In genomic region chr19:18780631-18781030, GRCh38 we compare ENCODE assay signal across 24 cellular contexts. TPM values are rescaled to one million over a fixed set of nuclear protein-coding genes. Genes with fewer than 3 reads are reported as not detected.
A peak's percentile ranks its signal among the peaks of the same experiment; 100 is the strongest.
DNase-seq lines count a peak whose midpoint lies in the region; ATAC-seq and TF ChIP-seq lines count a peak whose summit lies in the region.
"Had no signal": no experiment of that assay in that cellular context is flagged by ENCODE, and none has a peak within 500 bp of the region (broad histone marks: within the 10 kb centered on the region; RNA-seq: fewer than 3 reads in every experiment).

No MANE protein-coding gene starts in this region.

- H3K79me1 ChIP-seq in mesendoderm (ENCODE audit: low read length) = no peaks in the 10 kb centered on the region

- POLR2A ChIA-PET in SK-N-SH (lab: Yijun Ruan, JAX) = interaction anchor here (0.6 kb wide), 1 partner anchor 9 kb away, joined by 3 read pairs; no protein-coding TSS in a partner anchor

- CTCF ChIA-PET in SK-N-SH (lab: Yijun Ruan, JAX) = interaction anchor here (1.1 to 3.4 kb wide), 3 partner anchors 8 to 67 kb away, joined by 3 to 14 read pairs (median 4); no protein-coding TSS in a partner anchor

- H3K4me3 ChIP-seq in SK-N-SH (ENCODE audit: low read depth in 2 of 2, low read length in 1 of 2) (no peak overlapping the region), GM23338 (no peak overlapping the region), WERI-Rb-1 (ENCODE audit: low read depth, low read length) (no peak overlapping the region), Karpas-422 (ENCODE audit: low read length) (no peak overlapping the region), mesendoderm (ENCODE audit: low read length) (no peak overlapping the region)
- H3K4me3 ChIP-seq: thoracic aorta had no signal

- H3K9me3 ChIP-seq in SK-N-SH (no peaks in the 10 kb centered on the region), WERI-Rb-1 (ENCODE audit: severe bottlenecking) (no peaks in the 10 kb centered on the region), Karpas-422 (ENCODE audit: low read length) (no peaks in the 10 kb centered on the region)
- H3K9me3 ChIP-seq: thoracic aorta had no signal

- no peaks in the 10 kb centered on the region for H3K79me2 ChIP-seq in SK-N-SH (ENCODE audit: insufficient read depth)
- H3K79me2 ChIP-seq in GM23338 (replicated peaks; ENCODE audit: insufficient read depth) = no peaks in the 10 kb centered on the region
- H3K79me2 ChIP-seq in Karpas-422 (ENCODE audit: low read length) = no peaks in the 10 kb centered on the region
- H3K79me2 ChIP-seq in mesendoderm (ENCODE audit: control insufficient read depth, insufficient read depth, low read length) = no peaks in the 10 kb centered on the region

- H4K8ac ChIP-seq in mesendoderm (ENCODE audit: low read depth, low read length) = no peak overlapping the region

- H3K4me2 ChIP-seq in SK-N-SH = no peak overlapping the region
- H3K4me2 ChIP-seq in GM23338 = no peak overlapping the region
- no peak overlapping the region for H3K4me2 ChIP-seq in Karpas-422 (ENCODE audit: low read depth, low read length, poor library complexity, severe bottlenecking)
- no peak overlapping the region for H3K4me2 ChIP-seq in mesendoderm (ENCODE audit: low read length)

- H4K20me1 ChIP-seq in SK-N-SH (ENCODE audit: insufficient read depth) (no peaks in the 10 kb centered on the region), GM23338 (replicated peaks; ENCODE audit: insufficient read depth) (peaks cover 9% of the 10 kb centered on the region; the same call in 1 of the 2 replicates), Karpas-422 (ENCODE audit: insufficient read depth, low read depth, low read length) (peaks cover 14% of the 10 kb centered on the region; the same call in 1 of the 2 replicates)

- no peak overlapping the region for H3K18ac ChIP-seq in mesendoderm (ENCODE audit: low read length)

- peaks cover 73% of the 10 kb centered on the region for H3K27me3 Mint-ChIP-seq in GM23338 (ENCODE audit: insufficient read depth, low read depth, poor library complexity)

- H3K56ac ChIP-seq in mesendoderm (ENCODE audit: low read length) = no peak overlapping the region

- H3K9ac ChIP-seq in SK-N-SH (no peak overlapping the region), Karpas-422 (ENCODE audit: low read length) (no peak overlapping the region), mesendoderm (ENCODE audit: low read length) (no peak overlapping the region)

- H3K23ac ChIP-seq in mesendoderm (ENCODE audit: low read length) = no peak overlapping the region

- no peaks in the 10 kb centered on the region for H3K4me1 Mint-ChIP-seq in GM23338

- H3K9me2 ChIP-seq in SK-N-SH (no peaks in the 10 kb centered on the region), GM23338 (ENCODE audit: insufficient read depth) (no peaks in the 10 kb centered on the region), Karpas-422 (replicated peaks; ENCODE audit: insufficient read depth, low read length) (no peaks in the 10 kb centered on the region)

- no peaks in the 10 kb centered on the region for H3K36me3 ChIP-seq in SK-N-SH (replicated peaks in 1 of 2; ENCODE audit: control insufficient read depth in 1 of 2, insufficient read depth in 2 of 2, low read length in 1 of 2)
- no peaks in the 10 kb centered on the region for H3K36me3 ChIP-seq in GM23338 (ENCODE audit: insufficient read depth)
- no peaks in the 10 kb centered on the region for H3K36me3 ChIP-seq in WERI-Rb-1
- no peaks in the 10 kb centered on the region for H3K36me3 ChIP-seq in Karpas-422 (ENCODE audit: insufficient read depth, low read length)
- no peaks in the 10 kb centered on the region for H3K36me3 ChIP-seq in mesendoderm (ENCODE audit: control insufficient read depth, insufficient read depth, low read length)
- H3K36me3 ChIP-seq: thoracic aorta had no signal

- no peak for TF ChIP-seq EP300 in SK-N-SH (IDR thresholded peaks at IDR 0.05; ENCODE audit: borderline replicate concordance in 1 of 2, low read depth in 1 of 2, low read length in 1 of 2)

- no peaks in the 10 kb centered on the region for H3K36me3 Mint-ChIP-seq in GM23338 (ENCODE audit: low read depth)
- H3K36me3 Mint-ChIP-seq: naive B cell had no signal

- no peak for DNase-seq in SK-N-SH
- peak; percentile 59 for DNase-seq in GM23338 (ENCODE audit: low spot score)
- no peak for DNase-seq in WERI-Rb-1
- DNase-seq in iPS-NIHi7 (ENCODE audit: extremely low spot score) = peak; percentile 67
- DNase-seq in Karpas-422 = no peak
- DNase-seq in mesendoderm = no peak
- DNase-seq: activated CD8-positive, alpha-beta memory T cell treated with anti-CD3 and anti-CD28 coated beads for 24 hours; activated naive CD4-positive, alpha-beta T cell treated with anti-CD3 and anti-CD28 coated beads for 36 hours; activated T-cell treated with anti-CD3 and anti-CD28 coated beads, Interleukin-2, amount 50 U/mL, for 4 hours; amygdala; central memory CD4-positive, alpha-beta T cell; KBM-7; naive B cell; NCI-H187; NCI-H345; RPMI8226; T1000 had no signal

- H2BK120ac ChIP-seq in mesendoderm (ENCODE audit: low read depth, low read length) = no peak overlapping the region

- ATAC-seq in SK-N-SH treated with all-trans-retinoic acid at 6 μM for 48 hours (no peak), GM23338 (peak; percentile 14), GM21528 (IDR thresholded peaks at IDR 0.05; ENCODE audit: low FRiP score, unreplicated experiment) (no peak)
- ATAC-seq: activated T-cell treated with anti-CD3 and anti-CD28 coated beads, Interleukin-2, amount 50 U/mL, for 4 hours; esophagus mucosa; sciatic nerve; stimulated activated memory B cell treated with anti-CD40 and anti-IgM and Interleukin-4, amounts not matched to agents 10 μg/mL and 1 μg/mL and 100 μg/mL, for 72 hours had no signal

- no peak overlapping the region for H2BK15ac ChIP-seq in mesendoderm (replicated peaks; ENCODE audit: low read depth)

- no peak overlapping the region for H3K4ac ChIP-seq in mesendoderm (ENCODE audit: low read depth, low read length)

- WGBS in SK-N-SH (ENCODE audit: low lambda C conversion rate) = 68% methylated on average over 5 of the region's 10 CpGs
- WGBS in mesendoderm (ENCODE audit: extremely low coverage, insufficient coverage, low lambda C conversion rate) = no CpG with 5 or more reads among the region's 10 CpGs

- H4K5ac ChIP-seq in mesendoderm (ENCODE audit: low read length) = no peak overlapping the region

- no peaks in the 10 kb centered on the region for H3K9me3 Mint-ChIP-seq in GM23338
- H3K9me3 Mint-ChIP-seq: activated naive CD4-positive, alpha-beta T cell treated with anti-CD3 and anti-CD28 coated beads for 36 hours; activated T-cell treated with anti-CD3 and anti-CD28 coated beads, Interleukin-2, amount 50 U/mL, for 4 hours; stimulated activated memory B cell treated with anti-CD40 and anti-IgM and Interleukin-4, amounts not matched to agents 10 μg/mL and 1 μg/mL and 100 μg/mL, for 72 hours had no signal

- 0 out of 2 replicates have a peak, but pooled peaks have one; percentile 3 for TF ChIP-seq RAD21 in SK-N-SH (IDR thresholded peaks at IDR 0.05; ENCODE audit: low read length)

- TF ChIP-seq CTCF in SK-N-SH (IDR thresholded peaks at IDR 0.05) (no peak), GM23338 (conservative IDR thresholded peaks at IDR 0.05; ENCODE audit: low read depth in 2 of 2) (peak; percentile 51 to 76), WERI-Rb-1 (IDR thresholded peaks at IDR 0.05; ENCODE audit: low read depth, low read length) (peak; percentile 29; the same call in 1 of the 2 replicates)

- H3K27me3 ChIP-seq in SK-N-SH (ENCODE audit: insufficient read depth) = no peaks in the 10 kb centered on the region
- H3K27me3 ChIP-seq in GM23338 (ENCODE audit: insufficient read depth) = peaks cover 89% of the 10 kb centered on the region
- no peaks in the 10 kb centered on the region for H3K27me3 ChIP-seq in WERI-Rb-1 (ENCODE audit: insufficient read depth, low read depth, severe bottlenecking)
- H3K27me3 ChIP-seq in Karpas-422 (ENCODE audit: low read length) = no peaks in the 10 kb centered on the region
- H3K27me3 ChIP-seq in mesendoderm (ENCODE audit: insufficient read depth, low read length, poor library complexity) = no peaks in the 10 kb centered on the region

- H3F3A ChIP-seq in SK-N-SH (replicated peaks; ENCODE audit: insufficient read depth) = peaks cover 10% of the 10 kb centered on the region
- H3F3A ChIP-seq in GM23338 (replicated peaks; ENCODE audit: low read depth) = no peaks in the 10 kb centered on the region

- H3K27ac Mint-ChIP-seq in GM23338 = no peak overlapping the region
- H3K27ac Mint-ChIP-seq: activated naive CD4-positive, alpha-beta T cell treated with anti-CD3 and anti-CD28 coated beads for 36 hours; naive B cell; stimulated activated memory B cell treated with anti-CD40 and anti-IgM and Interleukin-4, amounts not matched to agents 10 μg/mL and 1 μg/mL and 100 μg/mL, for 72 hours had no signal

- H2AK5ac ChIP-seq in mesendoderm (ENCODE audit: low read length) = no peak overlapping the region

- H2BK5ac ChIP-seq in mesendoderm (ENCODE audit: low read length) = no peak overlapping the region

- H3K4me1 ChIP-seq in SK-N-SH (ENCODE audit: control insufficient read depth in 1 of 2, insufficient read depth in 2 of 2, low read depth in 1 of 2, low read length in 1 of 2) (peaks cover 19 to 21% of the 10 kb centered on the region in 2 experiments; a peak in 3 of 4 replicates), GM23338 (ENCODE audit: insufficient read depth) (peaks cover 4% of the 10 kb centered on the region; the same call in 1 of the 2 replicates), Karpas-422 (ENCODE audit: low read length) (peaks cover 11% of the 10 kb centered on the region), mesendoderm (ENCODE audit: control insufficient read depth, low read depth, low read length) (peaks cover 2% of the 10 kb centered on the region)

- H3K4me3 Mint-ChIP-seq in GM23338 = no peak overlapping the region
- H3K4me3 Mint-ChIP-seq: activated naive CD4-positive, alpha-beta T cell treated with anti-CD3 and anti-CD28 coated beads for 36 hours; activated T-cell treated with anti-CD3 and anti-CD28 coated beads, Interleukin-2, amount 50 U/mL, for 4 hours; naive B cell; stimulated activated memory B cell treated with anti-CD40 and anti-IgM and Interleukin-4, amounts not matched to agents 10 μg/mL and 1 μg/mL and 100 μg/mL, for 72 hours had no signal

- H2AFZ ChIP-seq in SK-N-SH (ENCODE audit: low read depth) (no peak overlapping the region), GM23338 (no peak overlapping the region), Karpas-422 (ENCODE audit: low read length) (no peak overlapping the region)

- H3K27ac ChIP-seq in SK-N-SH (ENCODE audit: low read depth in 2 of 2, low read length in 1 of 2) = no peak overlapping the region
- no peak overlapping the region for H3K27ac ChIP-seq in GM23338 (ENCODE audit: low read depth)
- no peak overlapping the region for H3K27ac ChIP-seq in WERI-Rb-1
- no peak overlapping the region for H3K27ac ChIP-seq in Karpas-422 (ENCODE audit: low read length)
- H3K27ac ChIP-seq in mesendoderm (ENCODE audit: low read depth, low read length) = no peak overlapping the region
- H3K27ac ChIP-seq: C4-2B, thoracic aorta had no signal

RNA-seq across cellular contexts. Expression of gene COMP, which starts 10.5 kb away (rescaled TPM):
- polyA plus RNA-seq in SK-N-SH (2012; rRNA removed) (0.26 and 0.42 TPM in 2 replicates), GM23338 (2016; fragmentation: Nextera tagmentation; extraction: Ambion mirVana) (0.31 and 0.58 TPM in 2 replicates)
- polyA plus RNA-seq in SK-N-SH (2012; cell fraction: cytosol; rRNA removed) = 0.15 and 0.17 TPM in 2 replicates
- polyA plus RNA-seq in SK-N-SH (2012; cell fraction: nucleus; rRNA removed) = 0.35 and 1.6 TPM in 2 replicates
- 0.63 TPM in 1 of 2 replicates, not detected in the other for total RNA-seq in GM23338 (2014; rRNA removed; shearing (Covaris generic))
- total RNA-seq in Karpas-422 (2014; rRNA removed; shearing (Covaris generic); ENCODE audit: low replicate concordance) = not detected in 2 replicates
- 0.01 TPM for polyA plus RNA-seq in mesendoderm (2013, experiment 1 of 2)
- 0.03 TPM for polyA plus RNA-seq in mesendoderm (2013, experiment 2 of 2)
- total RNA-seq: activated naive CD4-positive, alpha-beta T cell treated with anti-CD3 and anti-CD28 coated beads for 36 hours; activated T-cell treated with anti-CD3 and anti-CD28 coated beads, Interleukin-2, amount 50 U/mL, for 4 hours had no signal

RNA-seq across cellular contexts. Expression of gene UPF1, which starts 51.1 kb away (rescaled TPM):
- 20.3 and 33.3 TPM in 2 replicates for polyA plus RNA-seq in SK-N-SH (2012; rRNA removed)
- 15.1 and 18.6 TPM in 2 replicates for polyA plus RNA-seq in SK-N-SH (2012; cell fraction: cytosol; rRNA removed)
- 79.6 and 83.0 TPM in 2 replicates for polyA plus RNA-seq in SK-N-SH (2012; cell fraction: nucleus; rRNA removed)
- 81.9 and 138 TPM in 2 replicates for total RNA-seq in GM23338 (2014; rRNA removed; shearing (Covaris generic))
- polyA plus RNA-seq in GM23338 (2016; fragmentation: Nextera tagmentation; extraction: Ambion mirVana) = 13.8 and 14.3 TPM in 2 replicates
- total RNA-seq in Karpas-422 (2014; rRNA removed; shearing (Covaris generic); ENCODE audit: low replicate concordance) = 30.6 and 85.5 TPM in 2 replicates
- polyA plus RNA-seq in mesendoderm (2013, experiment 1 of 2) = 26.9 TPM
- 25.8 TPM for polyA plus RNA-seq in mesendoderm (2013, experiment 2 of 2)

Comparison
In these comparisons a context has a peak if more than half of its experiments do, and no peak if none do; other contexts are left out.
1. DNase-seq: peak in GM23338 (single experiment) and iPS-NIHi7 (single experiment); none in SK-N-SH (single experiment), WERI-Rb-1 (single experiment), Karpas-422 (single experiment) and mesendoderm (single experiment).